ENCODE assay signal across 24 cellular contexts in genomic region chr20:1045860-1046418, GRCh38. TPM values are rescaled to one million over a fixed set of nuclear protein-coding genes. Genes with fewer than 3 reads are reported as not detected.
DNase-seq lines count a peak whose midpoint lies in the region; ATAC-seq, FAIRE-seq and TF ChIP-seq lines count a peak whose summit lies in the region.
"Had no signal": no experiment of that assay in that cellular context is flagged by ENCODE, and none has a peak within 500 bp of the region (broad histone marks: within the 10 kb centered on the region; RNA-seq: fewer than 3 reads in every experiment).

No MANE protein-coding gene starts in this region.

- H2AFZ ChIP-seq in K562 (ENCODE audit: low read depth, low read length) (no peak overlapping the region), neuronal stem cell (ENCODE audit: low read length) (no peak overlapping the region)
- H2AFZ ChIP-seq: GM23338 had no signal

- H3K9me1 ChIP-seq in K562 (ENCODE audit: control insufficient read depth, insufficient read depth, low read length): no peaks in the 10 kb centered on the region

- no peak overlapping the region for H2BK120ac ChIP-seq in neuronal stem cell (ENCODE audit: low read depth, low read length)

- no peaks in the 10 kb centered on the region for H3K79me2 ChIP-seq in K562 (ENCODE audit: control insufficient read depth, insufficient read depth, low read length)

- BruUV-seq in K562 (replicated peaks; lab: Mats Ljungman, UMichigan): no TSS peak

- no peak overlapping the region for H4K8ac ChIP-seq in neuronal stem cell (ENCODE audit: low read depth, low read length)

- H3K4me1 ChIP-seq in HEK293 (ENCODE audit: control insufficient read depth, insufficient read depth, low read length) (no peaks in the 10 kb centered on the region), K562 (replicated peaks in 1 of 2; ENCODE audit: control insufficient read depth in 2 of 2, insufficient read depth in 2 of 2, low read length in 2 of 2) (no peaks in the 10 kb centered on the region), neuronal stem cell (ENCODE audit: control insufficient read depth in 2 of 2, insufficient read depth in 1 of 2, low read depth in 1 of 2, low read length in 2 of 2) (peaks cover 0 to 12% of the 10 kb centered on the region in 2 donors)
- H3K4me1 ChIP-seq: BE2C, HAP-1 had no signal

- H3K36me3 ChIP-seq in HEK293 (ENCODE audit: control insufficient read depth in 2 of 2, insufficient read depth in 1 of 2, low read length in 2 of 2) (no peaks in the 10 kb centered on the region), K562 (ENCODE audit: control insufficient read depth, insufficient read depth, low read length) (no peaks in the 10 kb centered on the region), neuronal stem cell (replicated peaks in 1 of 2; ENCODE audit: control insufficient read depth in 2 of 2, insufficient read depth in 2 of 2, low read length in 2 of 2) (no peaks in the 10 kb centered on the region)
- H3K36me3 ChIP-seq: BE2C; BLaER1 treated with 17β-estradiol and CSF1 and Interleukin-3, amounts not matched to agents 10 nM and 100 nM; HAP-1 had no signal

- H3K79me1 ChIP-seq in neuronal stem cell (ENCODE audit: low read depth, low read length): no peaks in the 10 kb centered on the region

- H3K4me3 ChIP-seq in HEK293 (ENCODE audit: low read depth, low read length) (no peak overlapping the region), K562 (no peak overlapping the region), neuronal stem cell (ENCODE audit: low read length in 2 of 2) (peak overlapping the region in 1 of 2 donors; percentile 10)
- H3K4me3 ChIP-seq: BLaER1 treated with 17β-estradiol and CSF1 and Interleukin-3, amounts not matched to agents 10 nM and 100 nM; GM12878; GM23338; HAP-1 had no signal

- POLR2A ChIA-PET in HEK293 (lab: Yijun Ruan, JAX) (no interaction called here), K562 (lab: Yijun Ruan, JAX) (no interaction called here)

- no peak overlapping the region for H2AK5ac ChIP-seq in neuronal stem cell (ENCODE audit: low read depth, low read length)

- CTCF ChIA-PET in HEK293 (lab: Yijun Ruan, JAX): no interaction called here
- CTCF ChIA-PET in K562 (lab: Yijun Ruan, JAX; ENCODE audit: low intra/inter-chr PET ratio): no interaction called here

- no peaks in the 10 kb centered on the region for H4K20me1 ChIP-seq in K562 (replicated peaks; ENCODE audit: control insufficient read depth, insufficient read depth, low read length)
- H4K20me1 ChIP-seq: BLaER1 treated with 17β-estradiol and CSF1 and Interleukin-3, amounts not matched to agents 10 nM and 100 nM had no signal

- no peak overlapping the region for H4K91ac ChIP-seq in neuronal stem cell (ENCODE audit: low read depth, low read length, poor library complexity)

- in situ Hi-C loops in K562 (cut with MboI): no loop called here

- H2BK5ac ChIP-seq in neuronal stem cell (ENCODE audit: low read length): no peak overlapping the region

- H3K27ac ChIP-seq in HEK293 (ENCODE audit: extremely low read depth, low read depth, low read length) (no peak overlapping the region), K562 (ENCODE audit: extremely low read depth, low read depth, low read length) (no peak overlapping the region), neuronal stem cell (replicated peaks; ENCODE audit: low read length) (no peak overlapping the region)
- H3K27ac ChIP-seq: BLaER1 treated with 17β-estradiol and CSF1 and Interleukin-3, amounts not matched to agents 10 nM and 100 nM had no signal

- H3K14ac ChIP-seq in neuronal stem cell (ENCODE audit: low read length): no peak overlapping the region

- DNase-seq in K562 (ENCODE audit: extremely low read depth in 1 of 4, low spot score in 3 of 4) (no peak), islet precursor cell (peak; percentile 23), neuronal stem cell (ENCODE audit: low spot score) (no peak), AG08396 (ENCODE audit: low spot score) (no peak)
- DNase-seq in activated CD8-positive, alpha-beta memory T cell treated with anti-CD3 and anti-CD28 coated beads, Interleukin-2, amount 50 U/mL, for 48 hours: no peak
- DNase-seq: AML-193; BE2C; CD4-positive, alpha-beta T cell; CD8-positive, alpha-beta memory T cell; DMS 273 treated with DMSO at 0.1 percent for 48 hours; DMS79; EL; GDM1 had no signal

- H3K9me3 ChIP-seq in HEK293 (ENCODE audit: control insufficient read depth, insufficient read depth, low read depth, low read length) (no peaks in the 10 kb centered on the region), K562 (replicated peaks; ENCODE audit: control insufficient read depth, insufficient read depth, low read depth, low read length) (no peaks in the 10 kb centered on the region), neuronal stem cell (replicated peaks in 1 of 2; ENCODE audit: control insufficient read depth in 2 of 2, insufficient read depth in 1 of 2, low read depth in 1 of 2, low read length in 2 of 2) (no peaks in the 10 kb centered on the region)
- H3K9me3 ChIP-seq: BE2C, HAP-1 had no signal

- no peak overlapping the region for H3K23ac ChIP-seq in neuronal stem cell (ENCODE audit: low read depth, low read length, poor library complexity)

- H3K4ac ChIP-seq in neuronal stem cell (ENCODE audit: low read length): no peak overlapping the region

- H2BK15ac ChIP-seq in neuronal stem cell (ENCODE audit: low read length): no peak overlapping the region

- TF ChIP-seq POLR2A in K562 (conservative IDR thresholded peaks at IDR 0.05): no peak

- no peak for TF ChIP-seq EP300 in K562 (IDR thresholded peaks at IDR 0.05; ENCODE audit: low read length)

- TF ChIP-seq CTCF in HEK293 (tag by site-specific recombination; IDR thresholded peaks at IDR 0.05) (no peak), K562 (IDR thresholded peaks at IDR 0.05 in 2 of 3, conservative IDR thresholded peaks at IDR 0.05 in 1 of 3; ENCODE audit: insufficient read depth in 2 of 3, low read depth in 1 of 3, low read length in 3 of 3) (no peak)

- intact Hi-C loops in K562 (cut with micrococcal nuclease): no loop called here

- no peak overlapping the region for H3K4me2 ChIP-seq in K562 (ENCODE audit: insufficient read depth, low read length)
- no peak overlapping the region for H3K4me2 ChIP-seq in neuronal stem cell (ENCODE audit: insufficient read depth, low read length, poor library complexity, severe bottlenecking)
- H3K4me2 ChIP-seq: BLaER1 treated with 17β-estradiol and CSF1 and Interleukin-3, amounts not matched to agents 10 nM and 100 nM; GM23338 had no signal

- WGBS in K562 (ENCODE audit: insufficient coverage, low coverage, missing lambda C conversion rate): 0% methylated on average over 2 of the region's 3 CpGs
- WGBS in neuronal stem cell (ENCODE audit: extremely low coverage in 2 of 2, insufficient read length in 2 of 2, insufficient replicate concordance in 1 of 2), 2 donors: no CpG with 5 or more reads among the region's 3 CpGs

- FAIRE-seq in K562 (lab: Jason Lieb, UNC): no peak
- FAIRE-seq: D721Med, GM12878, H54 had no signal

- no peak for TF ChIP-seq RAD21 in K562 (CRISPR knock-in tag; conservative IDR thresholded peaks at IDR 0.05 in 1 of 2, IDR thresholded peaks at IDR 0.05 in 1 of 2)

- H3K27me3 ChIP-seq in K562 (ENCODE audit: control insufficient read depth in 2 of 2, insufficient read depth in 2 of 2, low read length in 2 of 2) (peaks cover 0 to 22% of the 10 kb centered on the region in 2 experiments; a peak in 4 of 5 replicates), neuronal stem cell (ENCODE audit: control insufficient read depth in 3 of 3, insufficient read depth in 3 of 3, low read depth in 1 of 3, low read length in 3 of 3) (no peaks in the 10 kb centered on the region)
- H3K27me3 ChIP-seq: BE2C; BLaER1 treated with 17β-estradiol and CSF1 and Interleukin-3, amounts not matched to agents 10 nM and 100 nM had no signal

- no peak overlapping the region for H3K18ac ChIP-seq in neuronal stem cell (ENCODE audit: low read length)

- no peak for ATAC-seq in K562
- no peak for ATAC-seq in HG03565 (IDR thresholded peaks at IDR 0.05; ENCODE audit: unreplicated experiment)
- ATAC-seq: GM12878, GM23338 had no signal

- H3K9ac ChIP-seq in K562 (ENCODE audit: insufficient read depth in 1 of 2, low read depth in 2 of 2, low read length in 2 of 2): no peak overlapping the region
- no peak overlapping the region for H3K9ac ChIP-seq in neuronal stem cell (ENCODE audit: low read depth, low read length, poor library complexity)
- H3K9ac ChIP-seq: BLaER1 treated with 17β-estradiol and CSF1 and Interleukin-3, amounts not matched to agents 10 nM and 100 nM had no signal

- H2BK12ac ChIP-seq in neuronal stem cell (ENCODE audit: low read length): peak overlapping the region; percentile 7

TF ChIP-seq in K562, 482 proteins besides CTCF, POLR2A, EP300 and RAD21 (continues in another document):
- no peak for TF ChIP-seq FOXA1 (IDR thresholded peaks at IDR 0.05; ENCODE audit: borderline replicate concordance)

RNA-seq across cellular contexts. Expression of gene RSPO4, which starts 43.8 kb away (rescaled TPM):
- 0.14 TPM in 1 of 2 replicates, not detected in the other for total RNA-seq in K562 (2011; cell fraction: chromatin; rRNA removed; ENCODE audit: low replicate concordance)
- not detected in 2 replicates for total RNA-seq in K562 (2011; cell fraction: nucleolus; rRNA removed)
- total RNA-seq in K562 (2011; cell fraction: nucleoplasm; rRNA removed): not detected in 2 replicates
- total RNA-seq in K562 (2014; rRNA removed) (not detected in 2 replicates), K562 (2014; rRNA removed; fragmentation: Illumina TruSeq; extraction: Trizol) (not detected in 2 replicates), K562 (2015; rRNA removed; fragmentation: Illumina TruSeq; extraction: Trizol) (not detected in 2 replicates), K562 (2021) (0.09 TPM in 1 of 2 replicates, not detected in the other)
- polyA plus RNA-seq in K562 (2011; rRNA removed) (not detected in 2 replicates), K562 (2014; fragmentation: Illumina TruSeq; extraction: Trizol) (0.04 TPM in 1 of 2 replicates, not detected in the other), K562 (2014; fragmentation: Nextera tagmentation; extraction: Ambion mirVana) (not detected), K562 (2014; rRNA removed) (0.34 TPM in 1 of 2 replicates, not detected in the other)
- polyA plus RNA-seq in K562 (2011; cell fraction: cytosol; rRNA removed): not detected in 2 replicates
- polyA plus RNA-seq in K562 (2011; cell fraction: nucleus; rRNA removed): 0.06 TPM in 2 replicates
- 0.10 and 0.12 TPM in 2 replicates for polyA plus RNA-seq in K562 (2012)
- not detected in 2 replicates for polyA minus RNA-seq in K562 (2011; rRNA and poly(A)+ RNA removed)
- not detected in 2 replicates for polyA minus RNA-seq in K562 (2011; cell fraction: cytosol; rRNA and poly(A)+ RNA removed)
- not detected in 2 replicates for polyA minus RNA-seq in K562 (2011; cell fraction: nucleus; rRNA and poly(A)+ RNA removed)
- polyA plus RNA-seq in neuronal stem cell (2013, experiment 1 of 2): 0.98 TPM
- 0.90 TPM for polyA plus RNA-seq in neuronal stem cell (2013, experiment 2 of 2)
- total RNA-seq: A172; CD8-positive, alpha-beta memory T cell; GM12878 had no signal
- polyA plus RNA-seq: AG04450; CD14-positive monocyte; CD8-positive, alpha-beta memory T cell had no signal
